In genomic region chr9:133400292-133400691, GRCh38 we compare ENCODE assay signal across 19 cellular contexts. TPM values are rescaled to one million over a fixed set of nuclear protein-coding genes. Genes with fewer than 3 reads are reported as not detected.
A peak's percentile ranks its signal among the peaks of the same experiment; 100 is the strongest.
DNase-seq lines count a peak whose midpoint lies in the region; ATAC-seq, FAIRE-seq and TF ChIP-seq lines count a peak whose summit lies in the region.
"Had no signal": no experiment of that assay in that cellular context is flagged by ENCODE, and none has a peak within 500 bp of the region (broad histone marks: within the 10 kb centered on the region; RNA-seq: fewer than 3 reads in every experiment).

No MANE protein-coding gene starts in this region.

- no peak for FAIRE-seq in HepG2 (lab: Jason Lieb, UNC)
- FAIRE-seq: HTR-8/SVneo had no signal

- ATAC-seq in HepG2 (no peak), right lobe of liver (no peak), HG03139 (IDR thresholded peaks at IDR 0.05; ENCODE audit: unreplicated experiment) (no peak)

- no peaks in the 10 kb centered on the region for H3K79me2 ChIP-seq in HepG2 (ENCODE audit: insufficient read depth, low read length)

- no peak for TF ChIP-seq CTCF in HepG2 (CRISPR knock-in tag; IDR thresholded peaks at IDR 0.05)
- TF ChIP-seq CTCF in right lobe of liver (IDR thresholded peaks at IDR 0.05): no peak

- TF ChIP-seq POLR2A in HepG2 (IDR thresholded peaks at IDR 0.05; ENCODE audit: insufficient read depth in 1 of 2, low read depth in 2 of 2, low read length in 2 of 2) (peak in 1 of 2 experiments; percentile 38; a peak in 1 of 4 replicates), right lobe of liver (IDR thresholded peaks at IDR 0.05) (no peak)

- H3K27ac ChIP-seq in HepG2 (ENCODE audit: extremely low read length, insufficient read depth, low read length) (no peak overlapping the region), right lobe of liver (no peak overlapping the region)
- H3K27ac ChIP-seq: 22Rv1, C4-2B, HL-60, PC-9, SJCRH30 had no signal

- whole genome bisulfite sequencing in HepG2 (ENCODE audit: low lambda C conversion rate): 100% methylated on average over 6 of the region's 12 CpGs
- WGBS in right lobe of liver (ENCODE audit: insufficient coverage, low coverage, low lambda C conversion rate, missing lambda C conversion rate): no CpG with 5 or more reads among the region's 12 CpGs

- H3K4me3 ChIP-seq in HepG2 (replicated peaks in 1 of 3; ENCODE audit: insufficient read depth in 1 of 3, low read depth in 2 of 3, low read length in 3 of 3) (no peak overlapping the region), right lobe of liver (no peak overlapping the region)
- H3K4me3 ChIP-seq: HAP-1, PC-9, SJCRH30 had no signal

- 0 out of 2 replicates have a peak, but pooled peaks cover 4% of the 10 kb centered on the region for H4K20me1 ChIP-seq in HepG2 (ENCODE audit: insufficient read depth, low read length)

- H3K4me2 ChIP-seq in HepG2 (ENCODE audit: low read depth, low read length): no peak overlapping the region
- H3K4me2 ChIP-seq: PC-9 had no signal

- no peak for TF ChIP-seq RAD21 in HepG2 (CRISPR knock-in tag; IDR thresholded peaks at IDR 0.05)

- no peaks in the 10 kb centered on the region for H3K27me3 ChIP-seq in HepG2 (ENCODE audit: control insufficient read depth in 1 of 2, insufficient read depth in 2 of 2, low read length in 2 of 2)
- H3K27me3 ChIP-seq in right lobe of liver: no peaks in the 10 kb centered on the region
- H3K27me3 ChIP-seq: SJCRH30 had no signal

- DNase-seq in HepG2 (ENCODE audit: low spot score) (no peak), right lobe of liver (no peak), RKO (ENCODE audit: low spot score) (no peak)
- DNase-seq: AML-193, DMS79, MM.1S, NCI-H1092, NCI-H146, NCI-H2029 treated with DMSO at 0.1 percent for 48 hours, NCI-H2171, NCI-H526, PC-9, SJCRH30 had no signal

- TF ChIP-seq EP300 in HepG2 (IDR thresholded peaks at IDR 0.05; ENCODE audit: low read depth in 2 of 2, low read length in 2 of 2) (no peak), HepG2 (CRISPR knock-in tag; IDR thresholded peaks at IDR 0.05; ENCODE audit: borderline replicate concordance) (no peak)

- H3K36me3 ChIP-seq in HepG2 (replicated peaks in 1 of 2; ENCODE audit: control insufficient read depth in 1 of 2, insufficient read depth in 2 of 2, low read length in 2 of 2) (peaks cover 3 to 5% of the 10 kb centered on the region in 2 experiments; a peak in 3 of 5 replicates), right lobe of liver (no peaks in the 10 kb centered on the region)

- no peak overlapping the region for H2AFZ ChIP-seq in HepG2 (ENCODE audit: low read length)
- H2AFZ ChIP-seq: PC-9 had no signal

- no peak overlapping the region for H3K9ac ChIP-seq in HepG2 (ENCODE audit: insufficient read depth, low read depth, low read length)

- CTCF ChIA-PET in HepG2 (lab: Yijun Ruan, JAX; ENCODE audit: low intra/inter-chr PET ratio, low total read pairs): no interaction called here

- H3K4me1 ChIP-seq in HepG2 (ENCODE audit: insufficient read depth, low read length) (peaks cover 20% of the 10 kb centered on the region), right lobe of liver (no peaks in the 10 kb centered on the region)
- H3K4me1 ChIP-seq: HAP-1, SJCRH30 had no signal

- no peaks in the 10 kb centered on the region for H3K9me3 ChIP-seq in HepG2 (ENCODE audit: low read length)
- no peaks in the 10 kb centered on the region for H3K9me3 ChIP-seq in right lobe of liver
- H3K9me3 ChIP-seq: HAP-1, SJCRH30 had no signal

- in situ Hi-C loops in HepG2 (cut with HindIII; ENCODE audit: extremely low pct_ligation_motif_present, low pct_unique_long_range_greater_than_20kb): no loop called here

- POLR2A ChIA-PET in HepG2 (lab: Yijun Ruan, JAX): interaction anchor here (0.6 kb wide), 1 partner anchor 580 kb away, joined by 4 read pairs; no protein-coding TSS in a partner anchor

- intact Hi-C loops in HepG2 (cut with micrococcal nuclease; ENCODE audit: unreplicated experiment) (no loop called here), right lobe of liver (cut with DNase I) (loop anchor here (5.0 to 10.0 kb wide), 3 partner anchors 45 to 213 kb away; partner anchors contain the start of genes SURF1 (in 1 of the 2) and SURF2 (in 1 of the 2))

- no TSS peak for BruUV-seq in HepG2 (replicated peaks; lab: Mats Ljungman, UMichigan)

RNA-seq across cellular contexts. Expression of gene REXO4, which starts 17.5 kb away (rescaled TPM):
- total RNA-seq in HepG2 (2016; rRNA removed; fragmentation: Illumina TruSeq; extraction: Trizol) (30.4 and 32.9 TPM in 2 replicates), right lobe of liver (10 to 100 TPM in 5 of 6 experiments, 1 to 10 TPM in 1; 9.5 to 19.9 (median 12.0) TPM)
- total RNA-seq in HepG2 (2016; cell fraction: cytosol; rRNA removed; fragmentation: Illumina TruSeq; extraction: Trizol; ENCODE audit: low read depth): 13.1 and 13.7 TPM in 2 replicates
- 30.5 and 30.8 TPM in 2 replicates for total RNA-seq in HepG2 (2016; cell fraction: insoluble cytoplasmic fraction; rRNA removed; fragmentation: Illumina TruSeq; extraction: Trizol)
- total RNA-seq in HepG2 (2016; cell fraction: membrane; rRNA removed; fragmentation: Illumina TruSeq; extraction: Trizol): 26.1 and 26.5 TPM in 2 replicates
- 13.7 and 15.5 TPM in 2 replicates for total RNA-seq in HepG2 (2016; cell fraction: nucleus; rRNA removed; fragmentation: Illumina TruSeq; extraction: Trizol)
- polyA plus RNA-seq in HepG2 (2011; rRNA removed): 18.5 and 20.2 TPM in 2 replicates
- 20.6 and 24.2 TPM in 2 replicates for polyA plus RNA-seq in HepG2 (2011; cell fraction: cytosol; rRNA removed)
- polyA plus RNA-seq in HepG2 (2011; cell fraction: nucleus; rRNA removed): 13.1 and 13.9 TPM in 2 replicates
- polyA plus RNA-seq in HepG2 (2012): 18.4 and 20.8 TPM in 2 replicates
- polyA plus RNA-seq in HepG2 (2016; cell fraction: cytosol; fragmentation: Illumina TruSeq; extraction: Trizol; ENCODE audit: low read depth): 13.2 and 14.9 TPM in 2 replicates
- 40.1 and 41.2 TPM in 2 replicates for polyA plus RNA-seq in HepG2 (2016; cell fraction: insoluble cytoplasmic fraction; fragmentation: Illumina TruSeq; extraction: Trizol; ENCODE audit: low read depth)
- 23.2 and 24.3 TPM in 2 replicates for polyA plus RNA-seq in HepG2 (2016; cell fraction: membrane; fragmentation: Illumina TruSeq; extraction: Trizol; ENCODE audit: low read depth)
- 25.0 and 27.5 TPM in 2 replicates for polyA plus RNA-seq in HepG2 (2016; cell fraction: nucleus; fragmentation: Illumina TruSeq; extraction: Trizol; ENCODE audit: insufficient read depth, low read depth)
- polyA minus RNA-seq in HepG2 (2011; rRNA and poly(A)+ RNA removed; ENCODE audit: low replicate concordance): 29.1 and 46.3 TPM in 2 replicates
- 14.4 and 15.3 TPM in 2 replicates for polyA minus RNA-seq in HepG2 (2011; cell fraction: cytosol; rRNA and poly(A)+ RNA removed)
- 16.2 TPM in 2 replicates for polyA minus RNA-seq in HepG2 (2011; cell fraction: nucleus; rRNA and poly(A)+ RNA removed)

RNA-seq across cellular contexts. Expression of gene ADAMTS13, which starts 21.9 kb away (rescaled TPM):
- total RNA-seq in HepG2 (2016; rRNA removed; fragmentation: Illumina TruSeq; extraction: Trizol) (0.69 and 0.91 TPM in 2 replicates), right lobe of liver (10 to 100 TPM in 3 of 6 experiments, 1 to 10 TPM in 3; 8.1 to 27.7 (median 11.3) TPM)
- total RNA-seq in HepG2 (2016; cell fraction: cytosol; rRNA removed; fragmentation: Illumina TruSeq; extraction: Trizol; ENCODE audit: low read depth): 0.26 and 0.30 TPM in 2 replicates
- 0.22 and 0.91 TPM in 2 replicates for total RNA-seq in HepG2 (2016; cell fraction: insoluble cytoplasmic fraction; rRNA removed; fragmentation: Illumina TruSeq; extraction: Trizol)
- total RNA-seq in HepG2 (2016; cell fraction: membrane; rRNA removed; fragmentation: Illumina TruSeq; extraction: Trizol): 0.21 and 0.37 TPM in 2 replicates
- 0.78 and 1.4 TPM in 2 replicates for total RNA-seq in HepG2 (2016; cell fraction: nucleus; rRNA removed; fragmentation: Illumina TruSeq; extraction: Trizol)
- 4.5 and 5.0 TPM in 2 replicates for polyA plus RNA-seq in HepG2 (2011; rRNA removed)
- polyA plus RNA-seq in HepG2 (2011; cell fraction: cytosol; rRNA removed): 1.2 and 2.2 TPM in 2 replicates
- polyA plus RNA-seq in HepG2 (2011; cell fraction: nucleus; rRNA removed): 35.9 and 63.7 TPM in 2 replicates
- 1.4 and 2.0 TPM in 2 replicates for polyA plus RNA-seq in HepG2 (2012)
- polyA plus RNA-seq in HepG2 (2016; cell fraction: cytosol; fragmentation: Illumina TruSeq; extraction: Trizol; ENCODE audit: low read depth): 0.12 and 0.16 TPM in 2 replicates
- polyA plus RNA-seq in HepG2 (2016; cell fraction: insoluble cytoplasmic fraction; fragmentation: Illumina TruSeq; extraction: Trizol; ENCODE audit: low read depth): 0.48 and 0.73 TPM in 2 replicates
- polyA plus RNA-seq in HepG2 (2016; cell fraction: membrane; fragmentation: Illumina TruSeq; extraction: Trizol; ENCODE audit: low read depth): 0.14 and 0.23 TPM in 2 replicates
- polyA plus RNA-seq in HepG2 (2016; cell fraction: nucleus; fragmentation: Illumina TruSeq; extraction: Trizol; ENCODE audit: insufficient read depth, low read depth): 4.6 TPM in 2 replicates
- polyA minus RNA-seq in HepG2 (2011; rRNA and poly(A)+ RNA removed; ENCODE audit: low replicate concordance): 0.75 and 1.4 TPM in 2 replicates
- polyA minus RNA-seq in HepG2 (2011; cell fraction: cytosol; rRNA and poly(A)+ RNA removed): 0.30 and 0.62 TPM in 2 replicates
- 2.4 and 3.1 TPM in 2 replicates for polyA minus RNA-seq in HepG2 (2011; cell fraction: nucleus; rRNA and poly(A)+ RNA removed)

RNA-seq across cellular contexts. Expression of gene STKLD1, which starts 24.1 kb away (rescaled TPM):
- total RNA-seq in HepG2 (2016; rRNA removed; fragmentation: Illumina TruSeq; extraction: Trizol): 1.1 and 2.2 TPM in 2 replicates
- 3.2 and 4.6 TPM in 2 replicates for total RNA-seq in HepG2 (2016; cell fraction: cytosol; rRNA removed; fragmentation: Illumina TruSeq; extraction: Trizol; ENCODE audit: low read depth)
- 1.6 TPM in 2 replicates for total RNA-seq in HepG2 (2016; cell fraction: insoluble cytoplasmic fraction; rRNA removed; fragmentation: Illumina TruSeq; extraction: Trizol)
- 3.7 and 4.8 TPM in 2 replicates for total RNA-seq in HepG2 (2016; cell fraction: membrane; rRNA removed; fragmentation: Illumina TruSeq; extraction: Trizol)
- 0.53 and 0.75 TPM in 2 replicates for total RNA-seq in HepG2 (2016; cell fraction: nucleus; rRNA removed; fragmentation: Illumina TruSeq; extraction: Trizol)
- polyA plus RNA-seq in HepG2 (2011; rRNA removed): 1.5 and 3.8 TPM in 2 replicates
- 2.0 and 2.7 TPM in 2 replicates for polyA plus RNA-seq in HepG2 (2011; cell fraction: cytosol; rRNA removed)
- polyA plus RNA-seq in HepG2 (2011; cell fraction: nucleus; rRNA removed): 0.87 and 3.7 TPM in 2 replicates
- 3.1 and 4.8 TPM in 2 replicates for polyA plus RNA-seq in HepG2 (2012)
- polyA plus RNA-seq in HepG2 (2016; cell fraction: cytosol; fragmentation: Illumina TruSeq; extraction: Trizol; ENCODE audit: low read depth): 4.2 and 4.8 TPM in 2 replicates
- polyA plus RNA-seq in HepG2 (2016; cell fraction: insoluble cytoplasmic fraction; fragmentation: Illumina TruSeq; extraction: Trizol; ENCODE audit: low read depth): 1.5 and 2.2 TPM in 2 replicates
- 3.8 and 5.3 TPM in 2 replicates for polyA plus RNA-seq in HepG2 (2016; cell fraction: membrane; fragmentation: Illumina TruSeq; extraction: Trizol; ENCODE audit: low read depth)
- 1.2 and 2.1 TPM in 2 replicates for polyA plus RNA-seq in HepG2 (2016; cell fraction: nucleus; fragmentation: Illumina TruSeq; extraction: Trizol; ENCODE audit: insufficient read depth, low read depth)
- polyA minus RNA-seq in HepG2 (2011; rRNA and poly(A)+ RNA removed; ENCODE audit: low replicate concordance): 0.56 and 1.5 TPM in 2 replicates
- polyA minus RNA-seq in HepG2 (2011; cell fraction: cytosol; rRNA and poly(A)+ RNA removed): 0.59 TPM in 1 of 2 replicates, not detected in the other
- 0.77 and 1.1 TPM in 2 replicates for polyA minus RNA-seq in HepG2 (2011; cell fraction: nucleus; rRNA and poly(A)+ RNA removed)
- 1 to 10 TPM in 2 of 6 experiments, under 1 TPM in 3, not detected in 1; 0.43 to 2.6 (median 0.81) TPM for total RNA-seq in right lobe of liver

RNA-seq across cellular contexts. Expression of gene SURF4, which starts 24.4 kb away (rescaled TPM):
- 135 and 265 TPM in 2 replicates for total RNA-seq in HepG2 (2016; rRNA removed; fragmentation: Illumina TruSeq; extraction: Trizol)
- total RNA-seq in HepG2 (2016; cell fraction: cytosol; rRNA removed; fragmentation: Illumina TruSeq; extraction: Trizol; ENCODE audit: low read depth): 32.2 and 32.9 TPM in 2 replicates
- 115 and 269 TPM in 2 replicates for total RNA-seq in HepG2 (2016; cell fraction: insoluble cytoplasmic fraction; rRNA removed; fragmentation: Illumina TruSeq; extraction: Trizol)
- total RNA-seq in HepG2 (2016; cell fraction: membrane; rRNA removed; fragmentation: Illumina TruSeq; extraction: Trizol): 110 and 114 TPM in 2 replicates
- 228 and 275 TPM in 2 replicates for total RNA-seq in HepG2 (2016; cell fraction: nucleus; rRNA removed; fragmentation: Illumina TruSeq; extraction: Trizol)
- polyA plus RNA-seq in HepG2 (2011; rRNA removed): 220 and 224 TPM in 2 replicates
- polyA plus RNA-seq in HepG2 (2011; cell fraction: cytosol; rRNA removed): 264 and 277 TPM in 2 replicates
- 180 and 191 TPM in 2 replicates for polyA plus RNA-seq in HepG2 (2011; cell fraction: nucleus; rRNA removed)
- 188 and 224 TPM in 2 replicates for polyA plus RNA-seq in HepG2 (2012)
- 32.1 and 37.0 TPM in 2 replicates for polyA plus RNA-seq in HepG2 (2016; cell fraction: cytosol; fragmentation: Illumina TruSeq; extraction: Trizol; ENCODE audit: low read depth)
- polyA plus RNA-seq in HepG2 (2016; cell fraction: insoluble cytoplasmic fraction; fragmentation: Illumina TruSeq; extraction: Trizol; ENCODE audit: low read depth): 124 and 145 TPM in 2 replicates
- 76.2 and 78.0 TPM in 2 replicates for polyA plus RNA-seq in HepG2 (2016; cell fraction: membrane; fragmentation: Illumina TruSeq; extraction: Trizol; ENCODE audit: low read depth)
- 397 and 400 TPM in 2 replicates for polyA plus RNA-seq in HepG2 (2016; cell fraction: nucleus; fragmentation: Illumina TruSeq; extraction: Trizol; ENCODE audit: insufficient read depth, low read depth)
- 375 and 710 TPM in 2 replicates for polyA minus RNA-seq in HepG2 (2011; rRNA and poly(A)+ RNA removed; ENCODE audit: low replicate concordance)
- polyA minus RNA-seq in HepG2 (2011; cell fraction: cytosol; rRNA and poly(A)+ RNA removed): 173 and 200 TPM in 2 replicates
- 72.5 and 84.8 TPM in 2 replicates for polyA minus RNA-seq in HepG2 (2011; cell fraction: nucleus; rRNA and poly(A)+ RNA removed)
- 100 to 1,000 TPM; 181 to 243 (median 213) TPM for total RNA-seq in right lobe of liver

RNA-seq across cellular contexts. Expression of gene SURF2, which starts 43.9 kb away (rescaled TPM):
- total RNA-seq in HepG2 (2016; rRNA removed; fragmentation: Illumina TruSeq; extraction: Trizol): 10.3 and 13.6 TPM in 2 replicates
- total RNA-seq in HepG2 (2016; cell fraction: cytosol; rRNA removed; fragmentation: Illumina TruSeq; extraction: Trizol; ENCODE audit: low read depth): 10.3 and 15.8 TPM in 2 replicates
- total RNA-seq in HepG2 (2016; cell fraction: insoluble cytoplasmic fraction; rRNA removed; fragmentation: Illumina TruSeq; extraction: Trizol): 12.0 and 12.6 TPM in 2 replicates
- 10.0 and 13.9 TPM in 2 replicates for total RNA-seq in HepG2 (2016; cell fraction: membrane; rRNA removed; fragmentation: Illumina TruSeq; extraction: Trizol)
- total RNA-seq in HepG2 (2016; cell fraction: nucleus; rRNA removed; fragmentation: Illumina TruSeq; extraction: Trizol): 4.1 and 4.4 TPM in 2 replicates
- 6.1 and 6.3 TPM in 2 replicates for polyA plus RNA-seq in HepG2 (2011; rRNA removed)
- polyA plus RNA-seq in HepG2 (2011; cell fraction: cytosol; rRNA removed): 6.8 and 9.7 TPM in 2 replicates
- polyA plus RNA-seq in HepG2 (2011; cell fraction: nucleus; rRNA removed): 6.6 and 8.7 TPM in 2 replicates
- polyA plus RNA-seq in HepG2 (2012): 6.8 and 8.6 TPM in 2 replicates
- 14.4 and 20.2 TPM in 2 replicates for polyA plus RNA-seq in HepG2 (2016; cell fraction: cytosol; fragmentation: Illumina TruSeq; extraction: Trizol; ENCODE audit: low read depth)
- polyA plus RNA-seq in HepG2 (2016; cell fraction: insoluble cytoplasmic fraction; fragmentation: Illumina TruSeq; extraction: Trizol; ENCODE audit: low read depth): 19.8 and 21.6 TPM in 2 replicates
- 12.6 and 15.8 TPM in 2 replicates for polyA plus RNA-seq in HepG2 (2016; cell fraction: membrane; fragmentation: Illumina TruSeq; extraction: Trizol; ENCODE audit: low read depth)
- polyA plus RNA-seq in HepG2 (2016; cell fraction: nucleus; fragmentation: Illumina TruSeq; extraction: Trizol; ENCODE audit: insufficient read depth, low read depth): 11.3 and 11.9 TPM in 2 replicates
- polyA minus RNA-seq in HepG2 (2011; rRNA and poly(A)+ RNA removed; ENCODE audit: low replicate concordance): 3.5 and 24.4 TPM in 2 replicates
- polyA minus RNA-seq in HepG2 (2011; cell fraction: cytosol; rRNA and poly(A)+ RNA removed): 2.3 and 5.0 TPM in 2 replicates
- 1.6 and 2.3 TPM in 2 replicates for polyA minus RNA-seq in HepG2 (2011; cell fraction: nucleus; rRNA and poly(A)+ RNA removed)
- 10 to 100 TPM in 2 of 6 experiments, 1 to 10 TPM in 4; 6.3 to 16.9 (median 8.2) TPM for total RNA-seq in right lobe of liver
